8 cellular contexts compared by ENCODE assay signal in genomic region chr13:98483636-98484288, GRCh38.
DNase-seq lines count a peak whose midpoint lies in the region; ATAC-seq and TF ChIP-seq lines count a peak whose summit lies in the region.

No MANE protein-coding gene starts in this region.

- H3K36me3 ChIP-seq in heart right ventricle (peaks cover 0 to 5% (median 0%) of the 10 kb centered on the region in 9 donors), mesodermal cell (ENCODE audit: control insufficient read depth, insufficient read depth, low read length) (peaks cover 8% of the 10 kb centered on the region), uterus (no peaks in the 10 kb centered on the region)

- H3K27me3 ChIP-seq in heart right ventricle: no peaks in the 10 kb centered on the region
- no peaks in the 10 kb centered on the region for H3K27me3 ChIP-seq in uterus

- TF ChIP-seq CTCF in heart right ventricle (IDR thresholded peaks at IDR 0.05): no peak
- TF ChIP-seq CTCF in choroid plexus epithelial cell (conservative IDR thresholded peaks at IDR 0.05; ENCODE audit: low read depth, low read length): peak; percentile 8
- TF ChIP-seq CTCF in uterus (IDR thresholded peaks at IDR 0.05): no peak

- ATAC-seq in heart right ventricle: no peak
- ATAC-seq in Right ventricle myocardium superior (ENCODE audit: poor library complexity): no peak
- no peak for ATAC-seq in GM18517 (IDR thresholded peaks at IDR 0.05; ENCODE audit: unreplicated experiment)

- H3K27ac ChIP-seq in heart right ventricle (peak overlapping the region in 9 of 10 donors; percentile 53 to 83 (median 67)), mesodermal cell (ENCODE audit: low read depth, low read length, severe bottlenecking) (peak overlapping the region; percentile 99), uterus (peak overlapping the region; percentile 78 to 79)

- H3K4me3 ChIP-seq in heart right ventricle: peak overlapping the region in 2 of 10 donors; percentile 7 to 16
- no peak overlapping the region for H3K4me3 ChIP-seq in choroid plexus epithelial cell (ENCODE audit: low read depth, low read length)
- no peak overlapping the region for H3K4me3 ChIP-seq in mesodermal cell (ENCODE audit: extremely low read depth, insufficient read depth, low read length, poor library complexity, severe bottlenecking)
- no peak overlapping the region for H3K4me3 ChIP-seq in uterus

- no peaks in the 10 kb centered on the region for H3K9me3 ChIP-seq in heart right ventricle
- no peaks in the 10 kb centered on the region for H3K9me3 ChIP-seq in mesodermal cell (ENCODE audit: control insufficient read depth, low read length)
- H3K9me3 ChIP-seq in uterus: no peaks in the 10 kb centered on the region

- no peak for TF ChIP-seq POLR2A in uterus (IDR thresholded peaks at IDR 0.05)

- intact Hi-C loops in heart right ventricle (cut with DNase I): loop anchor here in 3 of 10 donors (5.0 to 10.0 kb wide), 2 partner anchors 91 to 94 kb away; partner anchors contain the start of gene STK24 (in 3 of the 3)
- intact Hi-C loops in Right ventricle myocardium superior (cut with DNase I): no loop called here
- intact Hi-C loops in uterus (cut with DNase I; ENCODE audit: low total_unique reads): no loop called here

- 54 to 65% methylated on average over 13 of the region's 13 CpGs for WGBS in heart right ventricle, 2 donors
- WGBS in mesodermal cell (ENCODE audit: insufficient coverage in 2 of 2), 2 experiments: 91 to 94% methylated on average over 9 to 11 of the region's 13 CpGs

- DNase-seq in heart right ventricle (no peak), Right ventricle myocardium superior (no peak), choroid plexus epithelial cell (ENCODE audit: low read depth) (peak; percentile 65), uterus (no peak), NCI-H446 (lab: John Stamatoyannopoulos, UW) (no peak)
- DNase-seq in activated CD8-positive, alpha-beta memory T cell treated with anti-CD3 and anti-CD28 coated beads, Interleukin-2, amount 50 U/mL, for 4 hours: no peak

- H3K4me1 ChIP-seq in heart right ventricle: peaks cover 28 to 99% (median 93%) of the 10 kb centered on the region in 9 donors
- H3K4me1 ChIP-seq in mesodermal cell (ENCODE audit: control insufficient read depth, insufficient read depth, low read length, poor library complexity, severe bottlenecking): peaks cover 65% of the 10 kb centered on the region
- H3K4me1 ChIP-seq in uterus: peaks cover 20 to 28% of the 10 kb centered on the region in 2 donors
